In the genomic region with DNA sequence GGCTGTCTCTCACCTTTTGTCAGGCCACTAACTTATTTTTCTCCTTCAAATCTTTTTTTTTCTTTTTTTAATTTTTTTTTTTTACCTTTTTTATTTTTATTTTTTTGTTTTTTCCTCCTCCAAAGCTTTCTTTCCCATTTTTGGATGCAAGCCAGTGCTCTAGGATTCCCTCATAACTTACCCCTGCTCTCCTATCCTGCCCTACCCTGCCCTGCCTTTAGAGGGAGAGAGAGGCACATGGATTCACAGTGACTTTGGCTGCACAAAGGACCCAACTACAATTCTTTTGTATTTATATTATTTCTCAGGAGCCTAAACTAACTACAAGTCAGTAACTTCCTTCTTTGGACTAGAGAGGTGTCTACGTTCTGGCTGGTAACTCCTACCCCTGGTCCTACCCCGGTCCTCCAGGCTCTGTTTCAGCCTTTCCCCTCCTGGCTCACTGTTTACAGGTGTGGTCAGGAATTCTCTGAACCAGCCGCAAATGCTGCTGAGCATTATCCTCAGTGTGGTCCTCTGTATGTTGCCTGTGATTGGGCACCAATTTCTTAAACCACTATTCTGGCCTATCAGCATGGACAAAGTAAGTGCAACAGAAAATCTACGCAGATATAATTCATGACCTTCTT, we compare ENCODE assay signal across 8 cellular contexts. TPM values are rescaled to one million over a fixed set of nuclear protein-coding genes. Genes with fewer than 3 reads are reported as not detected.
DNase-seq lines count a peak whose midpoint lies in the region; ATAC-seq and TF ChIP-seq lines count a peak whose summit lies in the region.

No MANE protein-coding gene starts in this region.

- H3K9me3 ChIP-seq in H9 (ENCODE audit: control insufficient read depth, low read depth, low read length) (no peaks in the 10 kb centered on the region), OCI-LY1 (ENCODE audit: low read length) (no peaks in the 10 kb centered on the region), aorta (ENCODE audit: control insufficient read depth, low read length) (no peaks in the 10 kb centered on the region)

- H3K4me3 ChIP-seq in OCI-LY1 (ENCODE audit: low read depth, low read length, poor library complexity, severe bottlenecking), result no peak overlapping the region
- no peak overlapping the region for H3K4me3 ChIP-seq in aorta (ENCODE audit: low read length in 2 of 2)

- H3K4me3 Mint-ChIP-seq in CD14-positive monocyte (no peak overlapping the region), H9 (no peak overlapping the region), brain (no peak overlapping the region)

- H3K9me3 Mint-ChIP-seq in CD14-positive monocyte (no peaks in the 10 kb centered on the region), H9 (no peaks in the 10 kb centered on the region), brain (no peaks in the 10 kb centered on the region)

- H2AK5ac ChIP-seq in H9 (ENCODE audit: insufficient read length, low read length), result no peak overlapping the region

- DNase-seq in CD14-positive monocyte (ENCODE audit: low spot score) (peak; percentile 59), H9 (peak; percentile 49), left kidney (ENCODE audit: low read depth, low spot score) (peak; percentile 30), aorta (peak in 1 of 2 donors; percentile 63)

- no peaks in the 10 kb centered on the region for H3K9me2 ChIP-seq in OCI-LY1 (ENCODE audit: low read depth, low read length)

- TF ChIP-seq CTCF in CD14-positive monocyte (IDR thresholded peaks at IDR 0.05) (peak; percentile 77), H9 (conservative IDR thresholded peaks at IDR 0.05) (peak; percentile 84), OCI-LY1 (IDR thresholded peaks at IDR 0.05; ENCODE audit: low read length) (peak; percentile 60), brain (conservative IDR thresholded peaks at IDR 0.05) (peak; percentile 23 to 49)

- no peak overlapping the region for H3K4me2 ChIP-seq in H9 (ENCODE audit: insufficient read depth, insufficient read length, low read length)
- no peak overlapping the region for H3K4me2 ChIP-seq in OCI-LY1 (ENCODE audit: low read length)

- peak; percentile 73 for ATAC-seq in aorta (ENCODE audit: low FRiP score)
- ATAC-seq in GM19455 (IDR thresholded peaks at IDR 0.05; ENCODE audit: unreplicated experiment), result no peak
- ATAC-seq in GM19397 (IDR thresholded peaks at IDR 0.05; ENCODE audit: unreplicated experiment), result no peak

- H3F3A ChIP-seq in OCI-LY1 (ENCODE audit: insufficient read depth, low read length), result no peaks in the 10 kb centered on the region

- no peak overlapping the region for H3K4ac ChIP-seq in H9 (ENCODE audit: low read depth, low read length)

- H3K14ac ChIP-seq in H9 (ENCODE audit: insufficient read depth, low read length), result no peak overlapping the region

- H4K8ac ChIP-seq in H9 (replicated peaks; ENCODE audit: insufficient read length, low read depth, low read length), result no peak overlapping the region

- H3K27ac ChIP-seq in H9 (ENCODE audit: insufficient read length, low read depth, low read length), result no peak overlapping the region
- no peak overlapping the region for H3K27ac ChIP-seq in OCI-LY1 (ENCODE audit: low read depth, low read length, poor library complexity, severe bottlenecking)
- peak overlapping the region in 1 of 2 donors; percentile 18 for H3K27ac ChIP-seq in aorta (ENCODE audit: low read depth in 1 of 2, low read length in 2 of 2)

- no peak overlapping the region for H2BK20ac ChIP-seq in H9 (ENCODE audit: low read depth, low read length, poor library complexity, severe bottlenecking)

- H3K9ac ChIP-seq in H9 (ENCODE audit: extremely low read depth, insufficient read length, low read length) (no peak overlapping the region), OCI-LY1 (ENCODE audit: low read length) (no peak overlapping the region)

- no peak overlapping the region for H2BK120ac ChIP-seq in H9 (ENCODE audit: low read depth, low read length, poor library complexity, severe bottlenecking)

- no peak overlapping the region for H3K56ac ChIP-seq in H9 (ENCODE audit: insufficient read length, low read depth, low read length)

- H3K23me2 ChIP-seq in H9 (ENCODE audit: insufficient read length, low read depth, low read length, poor library complexity, severe bottlenecking), result no peaks in the 10 kb centered on the region

- WGBS in H9 (ENCODE audit: extremely low coverage, insufficient read length, low lambda C conversion rate), result no CpG with 5 or more reads among the region's 4 CpGs
- WGBS in aorta, 2 donors, result 61 to 62% methylated on average over 4 of the region's 4 CpGs

- H3K27ac Mint-ChIP-seq in CD14-positive monocyte (peak overlapping the region in 2 of 7 donors; percentile 42 to 61), H9 (no peak overlapping the region), brain (no peak overlapping the region)

- no peak overlapping the region for H4K91ac ChIP-seq in H9 (ENCODE audit: insufficient read length, low read depth, low read length)

- no peaks in the 10 kb centered on the region for H4K20me1 ChIP-seq in H9 (ENCODE audit: control insufficient read depth, insufficient read depth, insufficient read length)
- H4K20me1 ChIP-seq in OCI-LY1 (ENCODE audit: insufficient read depth, low read length), result no peaks in the 10 kb centered on the region

- H3K79me1 ChIP-seq in H9 (ENCODE audit: insufficient read depth, low read depth, low read length, poor library complexity, severe bottlenecking), result no peaks in the 10 kb centered on the region

- no peak overlapping the region for H2BK15ac ChIP-seq in H9 (ENCODE audit: low read depth, low read length)

- no peak overlapping the region for H3T11ph ChIP-seq in H9 (ENCODE audit: low read length)

- H3K79me2 ChIP-seq in H9 (ENCODE audit: insufficient read depth, low read length), result no peaks in the 10 kb centered on the region
- no peaks in the 10 kb centered on the region for H3K79me2 ChIP-seq in OCI-LY1 (ENCODE audit: insufficient read depth, low read length)

- H2AFZ ChIP-seq in H9 (ENCODE audit: low read length) (no peak overlapping the region), OCI-LY1 (ENCODE audit: low read length) (no peak overlapping the region)

- H2BK12ac ChIP-seq in H9 (ENCODE audit: insufficient read length, low read depth, low read length), result no peak overlapping the region

- H3K36me3 Mint-ChIP-seq in CD14-positive monocyte, result no peaks in the 10 kb centered on the region
- no peaks in the 10 kb centered on the region for H3K36me3 Mint-ChIP-seq in H9 (ENCODE audit: insufficient read depth in 1 of 3, low read depth in 3 of 3)
- H3K36me3 Mint-ChIP-seq in brain, result no peaks in the 10 kb centered on the region

- H4K5ac ChIP-seq in H9 (ENCODE audit: insufficient read length, low read depth, low read length), result no peak overlapping the region

- H3K18ac ChIP-seq in H9 (ENCODE audit: insufficient read length, low read depth, low read length), result no peak overlapping the region

- no peaks in the 10 kb centered on the region for H3K4me1 Mint-ChIP-seq in CD14-positive monocyte
- peaks cover 4 to 7% of the 10 kb centered on the region in 2 experiments for H3K4me1 Mint-ChIP-seq in H9
- no peaks in the 10 kb centered on the region for H3K4me1 Mint-ChIP-seq in brain

- no peaks in the 10 kb centered on the region for H3K27me3 ChIP-seq in H9 (ENCODE audit: insufficient read depth, low read length)
- H3K27me3 ChIP-seq in OCI-LY1 (ENCODE audit: insufficient read depth, low read length), result 0 out of 2 replicates have a peak, but pooled peaks cover 4% of the 10 kb centered on the region
- H3K27me3 ChIP-seq in aorta (ENCODE audit: control insufficient read depth in 1 of 2, insufficient read depth in 2 of 2, low read length in 1 of 2), result no peaks in the 10 kb centered on the region

- H3K36me3 ChIP-seq in OCI-LY1 (ENCODE audit: insufficient read depth, low read length) (no peaks in the 10 kb centered on the region), aorta (ENCODE audit: control insufficient read depth in 1 of 2, insufficient read depth in 2 of 2, low read length in 1 of 2) (no peaks in the 10 kb centered on the region)

- H3K4me1 ChIP-seq in H9 (ENCODE audit: insufficient read depth, low read length) (no peaks in the 10 kb centered on the region), OCI-LY1 (ENCODE audit: insufficient read depth, low read length, severe bottlenecking) (no peaks in the 10 kb centered on the region), aorta (ENCODE audit: control insufficient read depth in 1 of 2, insufficient read depth in 2 of 2, low read length in 2 of 2) (no peaks in the 10 kb centered on the region)

- intact Hi-C loops in CD14-positive monocyte (cut with micrococcal nuclease) (loop anchor here (2.0 kb wide), 1 partner anchor 73 kb away; no protein-coding TSS in a partner anchor), aorta (cut with DNase I) (no loop called here)

- H2BK5ac ChIP-seq in H9 (ENCODE audit: insufficient read length, low read length), result no peak overlapping the region

- peaks cover 0 to 6% (median 2%) of the 10 kb centered on the region in 3 donors for H3K27me3 Mint-ChIP-seq in CD14-positive monocyte (ENCODE audit: low read depth in 3 of 3)
- H3K27me3 Mint-ChIP-seq in H9 (ENCODE audit: low read depth), result peaks cover 2% of the 10 kb centered on the region
- H3K27me3 Mint-ChIP-seq in brain, result no peaks in the 10 kb centered on the region

- H3K23ac ChIP-seq in H9 (ENCODE audit: insufficient read length, low read depth, low read length), result no peak overlapping the region

RNA-seq across cellular contexts. Expression of a gene that starts 8.4 kb away (rescaled TPM):
- 1 to 10 TPM; 2.2 to 3.7 TPM for polyA plus RNA-seq in CD14-positive monocyte
- 5.8 and 6.3 TPM in 2 replicates for total RNA-seq in H9 (2021)
- polyA plus RNA-seq in brain (ENCODE audit: insufficient read depth, low read depth, low replicate concordance), result 45.0 TPM
- total RNA-seq in aorta, result 100 to 1,000 TPM in 1 of 2 donors, 10 to 100 TPM in 1; 65.8 to 112 TPM
- polyA plus RNA-seq in aorta, result 10 to 100 TPM; 11.0 to 58.3 TPM

Comparison
In these comparisons a context has a peak if more than half of its experiments do, and no peak if none do; other contexts are left out.
1. intact Hi-C loops: an anchor here in CD14-positive monocyte (2.0 kb wide); none called in aorta.